ENCODE assay signal across 20 cellular contexts in the genomic region with DNA sequence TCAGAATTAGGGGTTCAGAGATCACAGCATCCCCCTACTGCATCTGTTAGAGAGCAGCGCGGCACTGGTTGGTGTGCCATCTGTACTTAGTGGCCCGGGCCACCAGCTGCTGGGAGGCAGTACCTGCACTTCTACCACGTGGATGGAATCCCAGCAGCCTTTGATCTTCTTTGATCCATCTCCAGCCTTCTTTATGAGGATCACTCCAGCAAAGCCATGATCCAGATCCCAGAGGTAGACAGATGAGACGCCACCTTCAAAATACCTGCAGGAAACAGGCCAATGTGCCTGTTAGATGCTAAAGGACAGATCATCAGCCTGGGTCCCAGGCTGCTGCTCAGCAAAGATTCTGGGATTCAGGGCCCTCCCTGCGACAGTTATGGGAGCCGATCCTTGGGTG.
"Had no signal": no experiment of that assay in that cellular context is flagged by ENCODE, and none has a peak within 500 bp of the region (broad histone marks: within the 10 kb centered on the region; RNA-seq: fewer than 3 reads in every experiment).

No MANE protein-coding gene starts in this region.

- ATAC-seq: activated T-cell treated with anti-CD3 and anti-CD28 coated beads, Interleukin-2, amount 50 U/mL, for 72 hours; T-helper 17 cell had no signal

- DNase-seq: activated CD4-positive, CD25-positive, alpha-beta regulatory T cell; activated CD8-positive, alpha-beta memory T cell treated with anti-CD3 and anti-CD28 coated beads for 24 hours; activated naive CD4-positive, alpha-beta T cell treated with anti-CD3 and anti-CD28 coated beads, Interleukin-2, amount 50 U/mL, for 16 hours; activated naive CD8-positive, alpha-beta T cell treated with anti-CD3 and anti-CD28 coated beads, Interleukin-2, amount 10 ng/mL, durations not matched to agents 7 days and 5 days; activated T-cell treated with anti-CD3 and anti-CD28 coated beads, Interleukin-2, amount 50 U/mL, for 72 hours; adrenal gland; anterior cingulate cortex; caudate nucleus; NCI-H1092; NCI-H1417; NCI-H2029; NCI-H2107; NCI-H2171 treated with DMSO at 0.1 percent for 48 hours; NCI-H226; SHP77; T-helper 17 cell; T-helper 9 cell had no signal

- H3K27me3 ChIP-seq: adrenal gland, breast epithelium had no signal

- H3K27ac Mint-ChIP-seq: activated naive CD8-positive, alpha-beta T cell treated with anti-CD3 and anti-CD28 coated beads, Interleukin-2, amount 10 ng/mL, durations not matched to agents 7 days and 5 days; activated T-cell treated with anti-CD3 and anti-CD28 coated beads, Interleukin-2, amount 50 U/mL, for 72 hours; activated T-helper 2 cell treated with anti-CD3 and anti-CD28 coated beads, Interferon-gamma antibody, Interleukin-2, Interleukin-4, amounts not matched to agents 10 μg/mL and 5 μg/mL and 100 μg/mL, durations not matched to agents 14 hours and 24 hours and 36 hours; T-helper 17 cell had no signal

- H3K4me1 ChIP-seq: adrenal gland had no signal

- H3K4me3 ChIP-seq: adrenal gland, breast epithelium had no signal

- H3K36me3 ChIP-seq: breast epithelium had no signal

- H3K4me3 Mint-ChIP-seq: activated naive CD8-positive, alpha-beta T cell treated with anti-CD3 and anti-CD28 coated beads, Interleukin-2, amount 10 ng/mL, durations not matched to agents 7 days and 5 days; activated T-cell treated with anti-CD3 and anti-CD28 coated beads, Interleukin-2, amount 50 U/mL, for 72 hours; T-helper 17 cell had no signal

- H3K4me2 ChIP-seq: KMS-11 had no signal

- H3K9me3 Mint-ChIP-seq: activated naive CD8-positive, alpha-beta T cell treated with anti-CD3 and anti-CD28 coated beads, Interleukin-2, amount 10 ng/mL, durations not matched to agents 7 days and 5 days; activated T-cell treated with anti-CD3 and anti-CD28 coated beads, Interleukin-2, amount 50 U/mL, for 72 hours; activated T-helper 2 cell treated with anti-CD3 and anti-CD28 coated beads, Interferon-gamma antibody, Interleukin-2, Interleukin-4, amounts not matched to agents 10 μg/mL and 5 μg/mL and 100 μg/mL, durations not matched to agents 14 hours and 24 hours and 36 hours had no signal

- H3K9me3 ChIP-seq: adrenal gland, breast epithelium had no signal

- H3K27me3 Mint-ChIP-seq: activated naive CD8-positive, alpha-beta T cell treated with anti-CD3 and anti-CD28 coated beads, Interleukin-2, amount 10 ng/mL, durations not matched to agents 7 days and 5 days; T-helper 17 cell had no signal

- H3K27ac ChIP-seq: adrenal gland, breast epithelium, KMS-11 had no signal
